Comparison of ENCODE assay signal across 1 cellular context in genomic region chr3:190339130-190339529, GRCh38.
TF ChIP-seq lines count a peak whose summit lies in the region.

No MANE protein-coding gene starts in this region.

TF ChIP-seq in SK-N-SH, 30 proteins besides CTCF, POLR2A, EP300 and RAD21 (continued from another document):
- TF ChIP-seq, protein P1, sequence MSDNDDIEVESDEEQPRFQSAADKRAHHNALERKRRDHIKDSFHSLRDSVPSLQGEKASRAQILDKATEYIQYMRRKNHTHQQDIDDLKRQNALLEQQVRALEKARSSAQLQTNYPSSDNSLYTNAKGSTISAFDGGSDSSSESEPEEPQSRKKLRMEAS (IDR thresholded peaks at IDR 0.05; ENCODE audit: low read depth), result no peak
- TF ChIP-seq CHD2 (IDR thresholded peaks at IDR 0.05; ENCODE audit: low read length, partially characterized antibody), result no peak
- TF ChIP-seq MXI1 (IDR thresholded peaks at IDR 0.05; ENCODE audit: low read depth, low read length), result no peak
- TF ChIP-seq FOXM1 (IDR thresholded peaks at IDR 0.05; ENCODE audit: low read depth), result no peak
- TF ChIP-seq RXRA (IDR thresholded peaks at IDR 0.05; ENCODE audit: borderline replicate concordance, low read depth), result no peak
- no peak for TF ChIP-seq NFIC (IDR thresholded peaks at IDR 0.05; ENCODE audit: borderline replicate concordance)
- TF ChIP-seq POLR2AphosphoS5 (IDR thresholded peaks at IDR 0.05; ENCODE audit: low read depth, low read length), result no peak
- no peak for TF ChIP-seq GATA2 (CRISPR knock-in tag; IDR thresholded peaks at IDR 0.05)
- no peak for TF ChIP-seq FOSL2 (IDR thresholded peaks at IDR 0.05; ENCODE audit: borderline replicate concordance, low read depth)
- TF ChIP-seq TEAD4 (IDR thresholded peaks at IDR 0.05; ENCODE audit: borderline replicate concordance, insufficient read depth), result no peak
